ENCODE assay signal across 8 cellular contexts in the genomic region with DNA sequence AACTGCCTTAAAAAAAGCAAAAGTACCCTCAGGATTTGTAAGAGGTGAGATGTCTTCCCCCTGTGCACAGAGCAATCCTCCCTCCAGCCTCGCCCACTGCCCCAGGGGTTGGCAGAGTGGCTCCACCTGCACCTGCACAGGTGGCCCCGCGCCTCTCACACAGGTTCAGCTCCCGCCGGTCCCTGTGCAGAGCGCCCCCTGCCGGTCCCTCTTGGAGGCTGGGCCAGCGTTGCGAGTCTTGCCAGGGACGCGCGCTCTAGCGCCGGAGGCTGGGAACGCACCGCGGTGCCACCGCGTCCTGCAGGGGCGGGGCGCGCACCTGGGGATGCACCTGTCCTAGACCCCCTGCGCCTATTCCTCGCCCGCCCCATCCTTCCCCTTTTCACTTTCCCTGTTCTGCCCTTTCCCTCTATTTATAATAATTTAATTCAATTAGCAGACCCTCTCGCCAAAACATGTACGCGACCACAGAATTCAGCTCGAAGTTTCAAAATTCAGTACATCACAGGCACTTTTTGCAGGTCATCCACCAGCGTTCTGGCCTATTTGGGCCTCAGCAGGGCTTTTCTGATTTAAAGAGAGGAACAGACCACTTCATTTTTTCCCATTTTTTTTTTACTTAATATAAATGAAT.
DNase-seq lines count a peak whose midpoint lies in the region; ATAC-seq, FAIRE-seq and TF ChIP-seq lines count a peak whose summit lies in the region.

No MANE protein-coding gene starts in this region.

- CTCF ChIA-PET in activated CD4-positive, alpha-beta memory T cell treated with anti-CD3 and anti-CD28 coated beads, Interleukin-2, amount 10 ng/mL, durations not matched to agents 7 days and 5 days (lab: Charles Lee): no interaction called here

- FAIRE-seq in H54 (lab: Jason Lieb, UNC): no peak

- H3K4me3 Mint-ChIP-seq in activated CD4-positive, alpha-beta memory T cell treated with anti-CD3 and anti-CD28 coated beads, Interleukin-2, amount 10 ng/mL, durations not matched to agents 7 days and 5 days: no peak overlapping the region

- no peaks in the 10 kb centered on the region for H3K4me1 Mint-ChIP-seq in activated CD4-positive, alpha-beta memory T cell treated with anti-CD3 and anti-CD28 coated beads, Interleukin-2, amount 10 ng/mL, durations not matched to agents 7 days and 5 days

- H3K27me3 Mint-ChIP-seq in activated CD4-positive, alpha-beta memory T cell treated with anti-CD3 and anti-CD28 coated beads, Interleukin-2, amount 10 ng/mL, durations not matched to agents 7 days and 5 days: no peaks in the 10 kb centered on the region

- ATAC-seq in activated naive CD4-positive, alpha-beta T cell treated with anti-CD3 and anti-CD28 coated beads, Interleukin-2, amount 50 U/mL, for 72 hours: peak; percentile 47 to 89
- ATAC-seq in HG02981 (IDR thresholded peaks at IDR 0.05; ENCODE audit: unreplicated experiment) (peak; percentile 89), HG02763 (IDR thresholded peaks at IDR 0.05; ENCODE audit: unreplicated experiment) (no peak)

- H3K36me3 Mint-ChIP-seq in activated naive CD4-positive, alpha-beta T cell treated with anti-CD3 and anti-CD28 coated beads, Interleukin-2, amount 50 U/mL, for 72 hours: no peaks in the 10 kb centered on the region
- no peaks in the 10 kb centered on the region for H3K36me3 Mint-ChIP-seq in activated CD4-positive, alpha-beta memory T cell treated with anti-CD3 and anti-CD28 coated beads, Interleukin-2, amount 10 ng/mL, durations not matched to agents 7 days and 5 days (ENCODE audit: low read depth)

- POLR2A ChIA-PET in activated CD4-positive, alpha-beta memory T cell treated with anti-CD3 and anti-CD28 coated beads, Interleukin-2, amount 10 ng/mL, durations not matched to agents 7 days and 5 days (lab: Charles Lee): no interaction called here

- no peak for TF ChIP-seq POLR2A in H54 (IDR thresholded peaks at IDR 0.05; ENCODE audit: low read depth, low read length)

- no peak overlapping the region for H3K27ac Mint-ChIP-seq in activated naive CD4-positive, alpha-beta T cell treated with anti-CD3 and anti-CD28 coated beads, Interleukin-2, amount 50 U/mL, for 72 hours
- H3K27ac Mint-ChIP-seq in activated CD4-positive, alpha-beta memory T cell treated with anti-CD3 and anti-CD28 coated beads, Interleukin-2, amount 10 ng/mL, durations not matched to agents 7 days and 5 days: no peak overlapping the region

- peak in 1 of 2 donors; percentile 80 for DNase-seq in activated naive CD4-positive, alpha-beta T cell treated with anti-CD3 and anti-CD28 coated beads, Interleukin-2, amount 50 U/mL, for 72 hours (ENCODE audit: low spot score in 2 of 2)
- no peak for DNase-seq in activated naive CD4-positive, alpha-beta T cell treated with anti-CD3 and anti-CD28 coated beads, Interleukin-2, amount 50 U/mL, for 16 hours
- DNase-seq in activated CD4-positive, alpha-beta memory T cell treated with anti-CD3 and anti-CD28 coated beads, Interleukin-2, amount 10 ng/mL, durations not matched to agents 7 days and 5 days: peak; percentile 31
- DNase-seq in midbrain (lab: John Stamatoyannopoulos, UW) (peak; percentile 2), H54 (ENCODE audit: insufficient read length, low spot score) (no peak), NCI-H446 (lab: John Stamatoyannopoulos, UW) (no peak)

- H3K9me3 Mint-ChIP-seq in activated naive CD4-positive, alpha-beta T cell treated with anti-CD3 and anti-CD28 coated beads, Interleukin-2, amount 50 U/mL, for 72 hours: peaks cover 4 to 12% of the 10 kb centered on the region in 2 donors
- peaks cover 9% of the 10 kb centered on the region for H3K9me3 Mint-ChIP-seq in activated CD4-positive, alpha-beta memory T cell treated with anti-CD3 and anti-CD28 coated beads, Interleukin-2, amount 10 ng/mL, durations not matched to agents 7 days and 5 days

Comparison
In these comparisons a context has a peak if more than half of its experiments do, and no peak if none do; other contexts are left out.
1. DNase-seq: peak in activated CD4-positive, alpha-beta memory T cell treated with anti-CD3 and anti-CD28 coated beads, Interleukin-2, amount 10 ng/mL, durations not matched to agents 7 days and 5 days (single experiment) and midbrain (single experiment); none in activated naive CD4-positive, alpha-beta T cell treated with anti-CD3 and anti-CD28 coated beads, Interleukin-2, amount 50 U/mL, for 16 hours (single experiment), H54 (single experiment) and NCI-H446 (0 of 2).